Comparison of ENCODE assay signal across 1 cellular context in genomic region chr4:85968945-85969830, GRCh38.
A peak's percentile ranks its signal among the peaks of the same experiment; 100 is the strongest.
TF ChIP-seq lines count a peak whose summit lies in the region.

No MANE protein-coding gene starts in this region.

TF ChIP-seq in IMR-90, 13 proteins besides CTCF, POLR2A, EP300 and RAD21:
- peak; percentile 68 for TF ChIP-seq SMC3 (IDR thresholded peaks at IDR 0.05; ENCODE audit: low read depth, low read length)
- TF ChIP-seq MXI1 (IDR thresholded peaks at IDR 0.05; ENCODE audit: borderline replicate concordance, low read depth, low read length): no peak
